ENCODE assay signal across 15 cellular contexts in the genomic region with DNA sequence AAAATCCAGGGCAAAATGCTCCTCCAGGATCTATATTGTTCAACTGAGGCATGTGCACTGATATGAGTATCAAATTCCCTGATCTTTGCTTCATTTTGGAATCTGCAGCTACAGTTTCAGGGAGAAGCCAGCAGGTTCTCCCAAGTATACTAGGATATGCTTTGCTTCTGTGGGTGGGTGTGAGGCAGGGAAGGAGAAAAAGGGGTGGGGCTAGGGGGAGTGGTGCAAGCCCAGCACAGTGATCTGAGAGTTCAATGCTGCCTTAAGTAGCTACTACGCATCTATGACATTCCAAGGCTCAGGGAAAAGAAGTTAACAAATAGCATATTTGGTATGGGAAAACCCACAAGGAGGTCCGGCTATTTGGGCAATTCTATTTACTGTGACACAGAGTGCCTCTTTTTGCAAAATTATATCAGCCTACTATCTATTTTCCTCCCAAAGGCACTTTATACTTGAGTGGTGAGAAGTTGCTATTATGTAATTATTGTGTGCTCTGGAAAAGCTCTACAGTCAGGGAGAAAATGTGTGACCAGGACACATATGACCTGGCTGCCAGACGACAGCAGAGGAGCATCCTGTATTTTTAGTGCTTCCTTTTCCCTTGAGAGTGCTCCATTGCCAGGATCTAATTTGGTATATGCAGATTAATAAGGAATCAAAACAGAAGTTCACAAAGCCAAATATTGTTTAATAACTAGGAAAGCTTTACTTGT.
DNase-seq lines count a peak whose midpoint lies in the region; ATAC-seq lines count a peak whose summit lies in the region.
"Had no signal": no experiment of that assay in that cellular context is flagged by ENCODE, and none has a peak within 500 bp of the region (broad histone marks: within the 10 kb centered on the region; RNA-seq: fewer than 3 reads in every experiment).

No MANE protein-coding gene starts in this region.

- no peak overlapping the region for H3K9ac ChIP-seq in subcutaneous abdominal adipose tissue (ENCODE audit: low read length in 5 of 5)

- H3K27ac ChIP-seq in subcutaneous abdominal adipose tissue (ENCODE audit: low read depth, low read length): peak overlapping the region; percentile 11

- peaks cover 0 to 6% (median 4%) of the 10 kb centered on the region in 5 donors for H3K36me3 ChIP-seq in subcutaneous abdominal adipose tissue (ENCODE audit: control insufficient read depth in 5 of 5, insufficient read depth in 5 of 5, low read length in 5 of 5)

- H3K4me3 ChIP-seq in subcutaneous abdominal adipose tissue (ENCODE audit: low read depth in 1 of 5, low read length in 5 of 5): no peak overlapping the region
- H3K4me3 ChIP-seq: GM12878 had no signal

- H3K9me3 ChIP-seq in subcutaneous abdominal adipose tissue (ENCODE audit: control insufficient read depth in 5 of 5, low read length in 5 of 5): no peaks in the 10 kb centered on the region
- H3K9me3 ChIP-seq: Caco-2 had no signal

- peaks cover 0 to 16% (median 7%) of the 10 kb centered on the region in 5 donors for H3K4me1 ChIP-seq in subcutaneous abdominal adipose tissue (ENCODE audit: control insufficient read depth in 5 of 5, insufficient read depth in 5 of 5, low read length in 5 of 5)
- H3K4me1 ChIP-seq: Caco-2 had no signal

- no peaks in the 10 kb centered on the region for H3K27me3 ChIP-seq in subcutaneous abdominal adipose tissue (ENCODE audit: control insufficient read depth in 5 of 5, insufficient read depth in 4 of 5, low read length in 5 of 5)

- ATAC-seq in Right ventricle myocardium inferior: peak; percentile 78
- peak; percentile 86 for ATAC-seq in left ventricle myocardium superior
- ATAC-seq: GM12878 had no signal

- intact Hi-C loops in Right ventricle myocardium inferior (cut with DNase I) (no loop called here), cardiac septum (cut with DNase I) (no loop called here), left ventricle myocardium superior (cut with micrococcal nuclease) (no loop called here)

- DNase-seq in Right ventricle myocardium inferior (ENCODE audit: missing footprints) (no peak), cardiac septum (ENCODE audit: low spot score) (no peak), cerebellar cortex (ENCODE audit: low spot score) (peak; percentile 55), left ventricle myocardium superior (peak; percentile 24), mucosa of gallbladder (ENCODE audit: low spot score) (no peak), NCI-H1417 treated with DMSO at 0.1 percent for 48 hours (lab: John Stamatoyannopoulos, UW) (no peak)
- DNase-seq in activated CD4-positive, alpha-beta T cell treated with anti-CD3 and anti-CD28 coated beads, Interleukin-2, amount 50 U/mL, for 48 hours: no peak
- DNase-seq: Caco-2, IMR-90, NCI-H146, NCI-H2107, NCI-H446 treated with DMSO at 0.1 percent for 48 hours, NCI-H774 had no signal

Comparison
In these comparisons a context has a peak if more than half of its experiments do, and no peak if none do; other contexts are left out.
1. DNase-seq: peak in cerebellar cortex (single experiment) and left ventricle myocardium superior (single experiment); none in Right ventricle myocardium inferior (single experiment), cardiac septum (single experiment), activated CD4-positive, alpha-beta T cell treated with anti-CD3 and anti-CD28 coated beads, Interleukin-2, amount 50 U/mL, for 48 hours (0 of 2), mucosa of gallbladder (single experiment) and NCI-H1417 treated with DMSO at 0.1 percent for 48 hours (single experiment).